ENCODE assay signal across 26 cellular contexts in genomic region chr16:50836121-50836541, GRCh38.
DNase-seq lines count a peak whose midpoint lies in the region; ATAC-seq, FAIRE-seq and TF ChIP-seq lines count a peak whose summit lies in the region.
"Had no signal": no experiment of that assay in that cellular context is flagged by ENCODE, and none has a peak within 500 bp of the region (broad histone marks: within the 10 kb centered on the region; RNA-seq: fewer than 3 reads in every experiment).

No MANE protein-coding gene starts in this region.

- TF ChIP-seq POLR2A in HepG2 (IDR thresholded peaks at IDR 0.05; ENCODE audit: insufficient read depth in 1 of 2, low read depth in 2 of 2, low read length in 2 of 2), result no peak

- no peaks in the 10 kb centered on the region for H3K36me3 ChIP-seq in HepG2 (replicated peaks in 1 of 2; ENCODE audit: control insufficient read depth in 1 of 2, insufficient read depth in 2 of 2, low read length in 2 of 2)
- H3K36me3 ChIP-seq: cardiac muscle cell, gastroesophageal sphincter had no signal

- H3K4me3 ChIP-seq in HepG2 (replicated peaks in 1 of 3; ENCODE audit: insufficient read depth in 1 of 3, low read depth in 2 of 3, low read length in 3 of 3), result no peak overlapping the region
- H3K4me3 ChIP-seq: cardiac muscle cell, gastroesophageal sphincter, GM12878, psoas muscle, testis had no signal

- peak; percentile 96 for FAIRE-seq in frontal cortex (lab: Jason Lieb, UNC)
- FAIRE-seq in HepG2 (lab: Jason Lieb, UNC), result no peak
- FAIRE-seq: GM12878, small intestine had no signal

- H3K9ac ChIP-seq in HepG2 (ENCODE audit: insufficient read depth, low read depth, low read length), result no peak overlapping the region

- H3K79me2 ChIP-seq in HepG2 (ENCODE audit: insufficient read depth, low read length), result no peaks in the 10 kb centered on the region

- POLR2A ChIA-PET in HepG2 (lab: Yijun Ruan, JAX), result no interaction called here

- no peak overlapping the region for H3K27ac Mint-ChIP-seq in neural crest cell (ENCODE audit: unreplicated experiment)
- no peak overlapping the region for H3K27ac Mint-ChIP-seq in activated T-helper 17 cell treated with anti-CD3 and anti-CD28 coated beads, Interleukin-2, amount 50 U/mL, for 72 hours
- H3K27ac Mint-ChIP-seq: activated B cell treated with CpG ODN at 0.5 μM for 24 hours; CD8-positive, alpha-beta memory T cell; nephron; stimulated activated effector memory CD8-positive, alpha-beta T cell treated with anti-CD3 and anti-CD28 coated beads, Interleukin-12 subunit alpha, Interleukin-12 subunit beta, amount 100 ng/mL, for 72 hours had no signal

- intact Hi-C loops in HepG2 (cut with micrococcal nuclease; ENCODE audit: unreplicated experiment), result no loop called here

- H3K36me3 Mint-ChIP-seq in neural crest cell (ENCODE audit: low read depth), result peaks cover 6% of the 10 kb centered on the region
- H3K36me3 Mint-ChIP-seq in activated T-helper 17 cell treated with anti-CD3 and anti-CD28 coated beads, Interleukin-2, amount 50 U/mL, for 72 hours (ENCODE audit: low read depth), result no peaks in the 10 kb centered on the region
- H3K36me3 Mint-ChIP-seq: stimulated activated effector memory CD8-positive, alpha-beta T cell treated with anti-CD3 and anti-CD28 coated beads, Interleukin-12 subunit alpha, Interleukin-12 subunit beta, amount 100 ng/mL, for 72 hours had no signal

- no peak overlapping the region for H2AFZ ChIP-seq in HepG2 (ENCODE audit: low read length)

- no peaks in the 10 kb centered on the region for H3K4me1 ChIP-seq in HepG2 (ENCODE audit: insufficient read depth, low read length)
- H3K4me1 ChIP-seq: psoas muscle had no signal

- TF ChIP-seq RAD21 in HepG2 (CRISPR knock-in tag; IDR thresholded peaks at IDR 0.05), result no peak

- TF ChIP-seq EP300 in HepG2 (IDR thresholded peaks at IDR 0.05; ENCODE audit: low read depth in 2 of 2, low read length in 2 of 2) (no peak), HepG2 (CRISPR knock-in tag; IDR thresholded peaks at IDR 0.05; ENCODE audit: borderline replicate concordance) (no peak)

- peak overlapping the region; percentile 0 for H3K4me3 Mint-ChIP-seq in neural crest cell
- no peak overlapping the region for H3K4me3 Mint-ChIP-seq in activated T-helper 17 cell treated with anti-CD3 and anti-CD28 coated beads, Interleukin-2, amount 50 U/mL, for 72 hours
- H3K4me3 Mint-ChIP-seq: activated B cell treated with CpG ODN at 0.5 μM for 24 hours; CD8-positive, alpha-beta memory T cell; nephron; stimulated activated effector memory CD8-positive, alpha-beta T cell treated with anti-CD3 and anti-CD28 coated beads, Interleukin-12 subunit alpha, Interleukin-12 subunit beta, amount 100 ng/mL, for 72 hours had no signal

- H3K9me3 Mint-ChIP-seq in neural crest cell, result peaks cover 5% of the 10 kb centered on the region
- no peaks in the 10 kb centered on the region for H3K9me3 Mint-ChIP-seq in activated T-helper 17 cell treated with anti-CD3 and anti-CD28 coated beads, Interleukin-2, amount 50 U/mL, for 72 hours
- H3K9me3 Mint-ChIP-seq: CD8-positive, alpha-beta memory T cell; stimulated activated effector memory CD8-positive, alpha-beta T cell treated with anti-CD3 and anti-CD28 coated beads, Interleukin-12 subunit alpha, Interleukin-12 subunit beta, amount 100 ng/mL, for 72 hours had no signal

- DNase-seq in anterior cingulate cortex (lab: John Stamatoyannopoulos, UW), result peak in 33 of 58 donors; percentile 8 to 87 (median 42)
- DNase-seq in frontal cortex (ENCODE audit: low spot score in 2 of 2), result peak; percentile 32 to 57
- DNase-seq in neural crest cell (ENCODE audit: low read depth, low spot score), result no peak
- DNase-seq in cerebellar nuclear complex (lab: John Stamatoyannopoulos, UW), result no peak
- no peak for DNase-seq in HepG2 (ENCODE audit: low spot score)
- DNase-seq: activated B cell treated with CpG ODN at 0.5 μM for 24 hours; activated CD4-positive, alpha-beta T cell treated with anti-CD3 and anti-CD28 coated beads, Interleukin-2, amount 50 U/mL, for 48 hours; activated CD8-positive, alpha-beta memory T cell treated with anti-CD3 and anti-CD28 coated beads, Interleukin-2, amount 50 U/mL, for 48 hours; activated effector memory CD4-positive, alpha-beta T cell treated with Interleukin-2 at 50 U/mL for 16 hours; CD8-positive, alpha-beta memory T cell; DMS79; erythroblast; NCI-H1694 treated with DMSO at 0.1 percent for 48 hours; NCI-H226; psoas muscle; small intestine; stimulated activated CD4-positive, alpha-beta T cell treated with anti-CD3 and anti-CD28 coated beads, Interleukin-2, amount 100 ng/mL, for 24 hours; T-helper 9 cell; testis had no signal

- H3K4me1 Mint-ChIP-seq in neural crest cell, result peaks cover 23% of the 10 kb centered on the region
- peaks cover 7% of the 10 kb centered on the region for H3K4me1 Mint-ChIP-seq in activated T-helper 17 cell treated with anti-CD3 and anti-CD28 coated beads, Interleukin-2, amount 50 U/mL, for 72 hours
- H3K4me1 Mint-ChIP-seq: nephron had no signal

- no peak for ATAC-seq in activated T-helper 17 cell treated with anti-CD3 and anti-CD28 coated beads, Interleukin-2, amount 50 U/mL, for 72 hours (replicated peaks)
- ATAC-seq in HepG2, result no peak
- ATAC-seq in HG02571 (IDR thresholded peaks at IDR 0.05; ENCODE audit: unreplicated experiment), result no peak
- ATAC-seq: gastroesophageal sphincter; GM12878; psoas muscle; stimulated activated effector memory CD8-positive, alpha-beta T cell treated with anti-CD3 and anti-CD28 coated beads, Interleukin-12 subunit alpha, Interleukin-12 subunit beta, amount 100 ng/mL, for 72 hours had no signal

- H3K27me3 Mint-ChIP-seq in neural crest cell (ENCODE audit: low read depth), result peaks cover 10% of the 10 kb centered on the region
- H3K27me3 Mint-ChIP-seq in activated T-helper 17 cell treated with anti-CD3 and anti-CD28 coated beads, Interleukin-2, amount 50 U/mL, for 72 hours, result peaks cover 16% of the 10 kb centered on the region

- in situ Hi-C loops in HepG2 (cut with HindIII; ENCODE audit: extremely low pct_ligation_motif_present, low pct_unique_long_range_greater_than_20kb), result no loop called here

- TF ChIP-seq CTCF in neural crest cell (conservative IDR thresholded peaks at IDR 0.05), result no peak
- TF ChIP-seq CTCF in HepG2 (CRISPR knock-in tag; IDR thresholded peaks at IDR 0.05), result no peak

- whole genome bisulfite sequencing in HepG2 (ENCODE audit: low lambda C conversion rate), result 47% methylated on average over 9 of the region's 9 CpGs

- no TSS peak for BruUV-seq in HepG2 (replicated peaks; lab: Mats Ljungman, UMichigan)

- H3K27ac ChIP-seq in HepG2 (ENCODE audit: extremely low read length, insufficient read depth, low read length), result no peak overlapping the region
- H3K27ac ChIP-seq: cardiac muscle cell, gastroesophageal sphincter, psoas muscle, testis had no signal

- H3K4me2 ChIP-seq in HepG2 (ENCODE audit: low read depth, low read length), result no peak overlapping the region

- H3K9me3 ChIP-seq in HepG2 (ENCODE audit: low read length), result no peaks in the 10 kb centered on the region
- H3K9me3 ChIP-seq: psoas muscle, testis had no signal

- no peaks in the 10 kb centered on the region for H4K20me1 ChIP-seq in HepG2 (ENCODE audit: insufficient read depth, low read length)

- CTCF ChIA-PET in HepG2 (lab: Yijun Ruan, JAX; ENCODE audit: low intra/inter-chr PET ratio, low total read pairs), result no interaction called here

- H3K27me3 ChIP-seq in HepG2 (ENCODE audit: control insufficient read depth in 1 of 2, insufficient read depth in 2 of 2, low read length in 2 of 2), result peaks cover 0 to 28% of the 10 kb centered on the region in 2 experiments; a peak in 3 of 5 replicates
- H3K27me3 ChIP-seq: testis had no signal

TF ChIP-seq in HepG2, 621 proteins besides CTCF, POLR2A, EP300 and RAD21:
- TF ChIP-seq ATF7-NPFF (CRISPR knock-in tag; IDR thresholded peaks at IDR 0.05; ENCODE audit: low read depth), result no peak
- TF ChIP-seq ZNF296 (CRISPR knock-in tag; conservative IDR thresholded peaks at IDR 0.05), result no peak

Comparison
In these comparisons a context has a peak if more than half of its experiments do, and no peak if none do; other contexts are left out.
1. DNase-seq: peak in anterior cingulate cortex (33 of 58) and frontal cortex (2 of 2); none in neural crest cell (single experiment), cerebellar nuclear complex (0 of 2) and HepG2 (single experiment).